ENCODE assay signal across 3 cellular contexts in the genomic region with DNA sequence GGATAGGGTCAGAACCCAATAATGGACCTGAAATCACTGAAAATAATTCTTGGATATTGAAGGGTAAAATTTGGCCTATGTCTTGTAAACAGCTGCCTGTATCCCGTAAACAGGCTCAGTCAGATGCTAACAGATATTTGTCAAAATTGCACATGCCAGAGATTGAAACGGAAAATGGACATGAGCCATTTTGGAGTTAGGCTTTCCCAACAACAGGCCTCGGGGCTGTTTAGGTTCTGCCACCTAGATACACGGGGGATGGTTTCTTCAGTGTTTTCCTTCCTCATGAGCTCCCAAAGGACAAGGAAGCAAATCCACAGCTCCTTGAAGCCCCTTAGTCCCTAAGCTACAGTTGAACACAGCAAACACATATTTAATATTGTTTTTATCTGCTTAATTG.
"Had no signal": no experiment of that assay in that cellular context is flagged by ENCODE, and none has a peak within 500 bp of the region (broad histone marks: within the 10 kb centered on the region; RNA-seq: fewer than 3 reads in every experiment).

No MANE protein-coding gene starts in this region.

- ATAC-seq: GM12878 had no signal

- H3K4me3 ChIP-seq: GM12878 had no signal

- DNase-seq: GDM1, GF-D8 had no signal
